22 cellular contexts compared by ENCODE assay signal in the genomic region with DNA sequence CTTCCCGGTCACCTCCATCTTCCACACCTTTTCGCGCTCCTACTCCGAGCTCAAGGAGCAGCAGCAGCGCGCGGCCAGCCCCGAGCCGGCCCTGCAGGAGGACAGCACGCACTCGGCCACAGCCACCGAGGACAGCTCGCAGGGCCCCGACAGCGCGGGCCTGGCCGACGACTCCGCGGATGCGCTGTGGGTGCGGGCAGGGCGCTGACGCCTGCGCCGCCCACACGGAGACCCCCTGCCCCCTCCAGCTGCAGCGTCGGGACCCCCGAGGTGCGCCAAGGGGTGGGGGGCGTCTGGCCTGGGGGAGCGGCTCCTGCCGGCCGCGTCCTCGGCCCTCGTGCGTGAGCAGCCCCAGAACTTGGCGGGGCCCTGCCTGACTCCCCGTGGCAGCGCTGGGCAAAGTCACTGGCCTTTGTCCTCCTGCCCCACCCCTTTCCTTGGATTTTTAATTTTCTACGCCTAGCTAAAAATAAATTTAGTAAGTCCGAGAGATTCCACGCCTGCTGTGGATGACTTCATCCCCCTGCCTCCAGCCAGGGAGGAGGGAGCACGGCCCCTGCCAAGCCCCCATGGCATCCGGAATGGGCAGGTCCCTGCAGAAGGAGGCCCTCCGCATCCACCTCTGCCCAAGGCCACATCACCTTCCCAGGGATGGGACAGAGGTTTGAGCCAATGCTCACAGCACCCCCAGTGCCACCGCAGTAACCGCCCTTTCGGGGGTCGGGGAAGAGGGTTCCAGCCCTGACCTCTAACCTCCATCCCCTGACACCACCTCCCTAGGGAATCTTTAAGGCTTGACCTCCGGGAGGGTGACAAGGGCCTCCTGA. TPM values are rescaled to one million over a fixed set of nuclear protein-coding genes. Genes with fewer than 3 reads are reported as not detected.
DNase-seq lines count a peak whose midpoint lies in the region; ATAC-seq and TF ChIP-seq lines count a peak whose summit lies in the region.
"Had no signal": no experiment of that assay in that cellular context is flagged by ENCODE, and none has a peak within 500 bp of the region (broad histone marks: within the 10 kb centered on the region; RNA-seq: fewer than 3 reads in every experiment).

No MANE protein-coding gene starts in this region.

- H3K27ac Mint-ChIP-seq in activated CD8-positive, alpha-beta memory T cell treated with anti-CD3 and anti-CD28 coated beads, Interleukin-2, amount 10 ng/mL, durations not matched to agents 7 days and 5 days = no peak overlapping the region
- no peak overlapping the region for H3K27ac Mint-ChIP-seq in activated naive CD4-positive, alpha-beta T cell treated with anti-CD3 and anti-CD28 coated beads for 36 hours
- H3K27ac Mint-ChIP-seq: memory B cell; stimulated activated effector memory CD8-positive, alpha-beta T cell treated with anti-CD3 and anti-CD28 coated beads, Interleukin-12 subunit alpha, Interleukin-12 subunit beta, amount 100 ng/mL, for 72 hours had no signal

- DNase-seq in activated CD8-positive, alpha-beta memory T cell treated with anti-CD3 and anti-CD28 coated beads for 24 hours = peak; percentile 33
- no peak for DNase-seq in activated CD8-positive, alpha-beta memory T cell treated with anti-CD3 and anti-CD28 coated beads, Interleukin-2, amount 10 ng/mL, durations not matched to agents 7 days and 5 days
- DNase-seq in left ventricle myocardium superior = no peak
- peak; percentile 27 for DNase-seq in lung (ENCODE audit: low spot score)
- peak; percentile 62 to 67 for DNase-seq in suprapubic skin (ENCODE audit: low spot score in 2 of 2)
- DNase-seq in activated naive CD4-positive, alpha-beta T cell treated with anti-CD3 and anti-CD28 coated beads for 36 hours = no peak
- DNase-seq in NCI-H128 (lab: John Stamatoyannopoulos, UW; ENCODE audit: unreplicated experiment) = no peak
- DNase-seq: activated naive CD4-positive, alpha-beta T cell treated with anti-CD3 and anti-CD28 coated beads, Interleukin-2, amount 50 U/mL, for 16 hours; anterior cingulate cortex; DMS53; GF-D8; NCI-H1417 treated with DMSO at 0.1 percent for 48 hours; NCI-H524; RPMI8226 had no signal

- no peaks in the 10 kb centered on the region for H3K4me1 Mint-ChIP-seq in activated CD8-positive, alpha-beta memory T cell treated with anti-CD3 and anti-CD28 coated beads, Interleukin-2, amount 10 ng/mL, durations not matched to agents 7 days and 5 days
- no peaks in the 10 kb centered on the region for H3K4me1 Mint-ChIP-seq in activated naive CD4-positive, alpha-beta T cell treated with anti-CD3 and anti-CD28 coated beads for 36 hours (ENCODE audit: low read depth)
- H3K4me1 Mint-ChIP-seq: IgD-negative memory B cell; memory B cell; stimulated activated effector memory CD8-positive, alpha-beta T cell treated with anti-CD3 and anti-CD28 coated beads, Interleukin-12 subunit alpha, Interleukin-12 subunit beta, amount 100 ng/mL, for 72 hours had no signal

- CTCF ChIA-PET in activated CD8-positive, alpha-beta memory T cell treated with anti-CD3 and anti-CD28 coated beads, Interleukin-2, amount 10 ng/mL, durations not matched to agents 7 days and 5 days (lab: Charles Lee) = no interaction called here
- CTCF ChIA-PET in activated naive CD4-positive, alpha-beta T cell treated with anti-CD3 and anti-CD28 coated beads for 36 hours (lab: Charles Lee) = no interaction called here

- no peak overlapping the region for H3K4me3 Mint-ChIP-seq in activated CD8-positive, alpha-beta memory T cell treated with anti-CD3 and anti-CD28 coated beads, Interleukin-2, amount 10 ng/mL, durations not matched to agents 7 days and 5 days
- H3K4me3 Mint-ChIP-seq in activated naive CD4-positive, alpha-beta T cell treated with anti-CD3 and anti-CD28 coated beads for 36 hours = no peak overlapping the region
- H3K4me3 Mint-ChIP-seq: memory B cell; stimulated activated effector memory CD8-positive, alpha-beta T cell treated with anti-CD3 and anti-CD28 coated beads, Interleukin-12 subunit alpha, Interleukin-12 subunit beta, amount 100 ng/mL, for 72 hours had no signal

- H3K27me3 ChIP-seq in lung (ENCODE audit: control insufficient read depth, insufficient read depth) (no peaks in the 10 kb centered on the region), suprapubic skin (no peaks in the 10 kb centered on the region)
- H3K27me3 ChIP-seq: cardiac muscle cell, tibial artery had no signal

- WGBS in lung, 2 donors = 81 to 94% methylated on average over 53 of the region's 53 CpGs
- 63% methylated on average over 16 of the region's 53 CpGs for WGBS in suprapubic skin

- TF ChIP-seq CTCF in lung (IDR thresholded peaks at IDR 0.05; ENCODE audit: control extremely low read depth, extremely low read depth) (no peak), suprapubic skin (IDR thresholded peaks at IDR 0.05) (no peak)

- peaks cover 17% of the 10 kb centered on the region for H3K9me3 Mint-ChIP-seq in activated CD8-positive, alpha-beta memory T cell treated with anti-CD3 and anti-CD28 coated beads, Interleukin-2, amount 10 ng/mL, durations not matched to agents 7 days and 5 days (ENCODE audit: low read depth)
- H3K9me3 Mint-ChIP-seq in activated naive CD4-positive, alpha-beta T cell treated with anti-CD3 and anti-CD28 coated beads for 36 hours = peaks cover 25% of the 10 kb centered on the region

- H3K4me1 ChIP-seq in lung (ENCODE audit: control insufficient read depth in 2 of 2, insufficient read depth in 2 of 2, low read length in 2 of 2) (peaks cover 0 to 3% of the 10 kb centered on the region in 2 donors), suprapubic skin (peaks cover 5% of the 10 kb centered on the region)
- H3K4me1 ChIP-seq: HAP-1, tibial artery had no signal

- intact Hi-C loops in left ventricle myocardium superior (cut with micrococcal nuclease) = no loop called here
- intact Hi-C loops in activated naive CD4-positive, alpha-beta T cell treated with anti-CD3 and anti-CD28 coated beads for 36 hours (cut with micrococcal nuclease) = no loop called here

- H3K27ac ChIP-seq in lung (ENCODE audit: low read depth in 1 of 2, low read length in 1 of 2) (no peak overlapping the region), suprapubic skin (no peak overlapping the region)
- H3K27ac ChIP-seq: cardiac muscle cell, tibial artery had no signal

- TF ChIP-seq EP300 in suprapubic skin (IDR thresholded peaks at IDR 0.05) = no peak

- TF ChIP-seq POLR2A in suprapubic skin (IDR thresholded peaks at IDR 0.05) = no peak

- peaks cover 0 to 19% of the 10 kb centered on the region in 2 donors for H3K9me3 ChIP-seq in lung (ENCODE audit: control insufficient read depth in 2 of 2, insufficient read depth in 1 of 2, low read length in 1 of 2)
- peaks cover 31% of the 10 kb centered on the region for H3K9me3 ChIP-seq in suprapubic skin
- H3K9me3 ChIP-seq: HAP-1 had no signal

- H3K36me3 ChIP-seq in lung (ENCODE audit: control insufficient read depth in 2 of 2, insufficient read depth in 2 of 2, low read length in 2 of 2) = peaks cover 0 to 27% of the 10 kb centered on the region in 2 donors
- peaks cover 28% of the 10 kb centered on the region for H3K36me3 ChIP-seq in suprapubic skin

- no peaks in the 10 kb centered on the region for H3K27me3 Mint-ChIP-seq in activated CD8-positive, alpha-beta memory T cell treated with anti-CD3 and anti-CD28 coated beads, Interleukin-2, amount 10 ng/mL, durations not matched to agents 7 days and 5 days
- H3K27me3 Mint-ChIP-seq in activated naive CD4-positive, alpha-beta T cell treated with anti-CD3 and anti-CD28 coated beads for 36 hours (ENCODE audit: low read depth) = peaks cover 3% of the 10 kb centered on the region
- H3K27me3 Mint-ChIP-seq: IgD-negative memory B cell, memory B cell had no signal

- H3K36me3 Mint-ChIP-seq in activated CD8-positive, alpha-beta memory T cell treated with anti-CD3 and anti-CD28 coated beads, Interleukin-2, amount 10 ng/mL, durations not matched to agents 7 days and 5 days = peaks cover 15% of the 10 kb centered on the region
- H3K36me3 Mint-ChIP-seq in activated naive CD4-positive, alpha-beta T cell treated with anti-CD3 and anti-CD28 coated beads for 36 hours (ENCODE audit: low read depth) = peaks cover 8% of the 10 kb centered on the region

- ATAC-seq in activated CD8-positive, alpha-beta memory T cell treated with anti-CD3 and anti-CD28 coated beads, Interleukin-2, amount 10 ng/mL, durations not matched to agents 7 days and 5 days = no peak
- peak; percentile 21 for ATAC-seq in left ventricle myocardium superior
- no peak for ATAC-seq in lung (ENCODE audit: insufficient read depth, low FRiP score)
- no peak for ATAC-seq in HG02885 (IDR thresholded peaks at IDR 0.05; ENCODE audit: poor library complexity, unreplicated experiment)
- ATAC-seq: SK-N-SH treated with all-trans-retinoic acid at 6 μM for 48 hours; stimulated activated effector memory CD8-positive, alpha-beta T cell treated with anti-CD3 and anti-CD28 coated beads, Interleukin-12 subunit alpha, Interleukin-12 subunit beta, amount 100 ng/mL, for 72 hours had no signal

- no peak overlapping the region for H3K4me3 ChIP-seq in lung
- no peak overlapping the region for H3K4me3 ChIP-seq in suprapubic skin
- H3K4me3 ChIP-seq: cardiac muscle cell, HAP-1, tibial artery had no signal

RNA-seq across cellular contexts. Expression of gene SLC66A2, which starts 51.6 kb away (rescaled TPM):
- 10 to 100 TPM; 23.4 TPM for total RNA-seq in activated CD8-positive, alpha-beta memory T cell treated with anti-CD3 and anti-CD28 coated beads, Interleukin-2, amount 10 ng/mL, durations not matched to agents 7 days and 5 days
- total RNA-seq in left ventricle myocardium superior (28.9 TPM), lung (10 to 100 TPM; 26.5 to 69.8 TPM), suprapubic skin (10 to 100 TPM; 53.4 to 84.7 (median 79.3) TPM)
- 10 to 100 TPM; 54.9 to 71.8 TPM for polyA plus RNA-seq in lung
- 10 to 100 TPM; 26.0 to 26.8 TPM for total RNA-seq in activated naive CD4-positive, alpha-beta T cell treated with anti-CD3 and anti-CD28 coated beads for 36 hours

Comparison
In these comparisons a context has a peak if more than half of its experiments do, and no peak if none do; other contexts are left out.
1. DNase-seq: peak in activated CD8-positive, alpha-beta memory T cell treated with anti-CD3 and anti-CD28 coated beads for 24 hours (single experiment), lung (single experiment) and suprapubic skin (2 of 2); none in activated CD8-positive, alpha-beta memory T cell treated with anti-CD3 and anti-CD28 coated beads, Interleukin-2, amount 10 ng/mL, durations not matched to agents 7 days and 5 days (single experiment), left ventricle myocardium superior (single experiment), activated naive CD4-positive, alpha-beta T cell treated with anti-CD3 and anti-CD28 coated beads for 36 hours (single experiment) and NCI-H128 (single experiment).